In genomic region chr7:81244213-81244612, GRCh38 we compare ENCODE assay signal across 12 cellular contexts.
A peak's percentile ranks its signal among the peaks of the same experiment; 100 is the strongest.
DNase-seq lines count a peak whose midpoint lies in the region; ATAC-seq and TF ChIP-seq lines count a peak whose summit lies in the region.
"Had no signal": no experiment of that assay in that cellular context is flagged by ENCODE, and none has a peak within 500 bp of the region (broad histone marks: within the 10 kb centered on the region; RNA-seq: fewer than 3 reads in every experiment).

No MANE protein-coding gene starts in this region.

- H3K27me3 Mint-ChIP-seq in glutamatergic neuron (ENCODE audit: unreplicated experiment) = no peaks in the 10 kb centered on the region
- H3K27me3 Mint-ChIP-seq: activated CD4-positive, alpha-beta T cell treated with anti-CD3 and anti-CD28 coated beads, Interleukin-2, amount 10 ng/mL, durations not matched to agents 7 days and 5 days; naive thymus-derived CD4-positive, alpha-beta T cell had no signal

- no peaks in the 10 kb centered on the region for H3K36me3 ChIP-seq in hepatocyte (replicated peaks; ENCODE audit: insufficient read depth, low read depth)
- H3K36me3 ChIP-seq: right atrium auricular region had no signal

- no peak for ATAC-seq in HG02678 (IDR thresholded peaks at IDR 0.05; ENCODE audit: unreplicated experiment)
- no peak for ATAC-seq in HG03280 (IDR thresholded peaks at IDR 0.05; ENCODE audit: unreplicated experiment)
- ATAC-seq: naive thymus-derived CD4-positive, alpha-beta T cell had no signal

- no peak overlapping the region for H3K4me3 ChIP-seq in hepatocyte
- H3K4me3 ChIP-seq: right atrium auricular region had no signal

- 95% methylated on average over 3 of the region's 3 CpGs for WGBS in hepatocyte (ENCODE audit: low lambda C conversion rate, missing lambda C conversion rate)

- TF ChIP-seq CTCF in VCaP (conservative IDR thresholded peaks at IDR 0.05) = peak; percentile 39
- no peak for TF ChIP-seq CTCF in hepatocyte (IDR thresholded peaks at IDR 0.05; ENCODE audit: poor library complexity)
- no peak for TF ChIP-seq CTCF in glutamatergic neuron (IDR thresholded peaks at IDR 0.05; ENCODE audit: partially characterized antibody, unreplicated experiment)

- H3K27ac Mint-ChIP-seq in glutamatergic neuron (ENCODE audit: unreplicated experiment) = no peak overlapping the region
- H3K27ac Mint-ChIP-seq: activated CD4-positive, alpha-beta T cell treated with anti-CD3 and anti-CD28 coated beads, Interleukin-2, amount 10 ng/mL, durations not matched to agents 7 days and 5 days; activated T-helper 2 cell treated with anti-CD3 and anti-CD28 coated beads, Interferon-gamma antibody, Interleukin-2, Interleukin-4, amounts not matched to agents 10 μg/mL and 5 μg/mL and 100 μg/mL, durations not matched to agents 14 hours and 24 hours and 36 hours; naive thymus-derived CD4-positive, alpha-beta T cell had no signal

- no peaks in the 10 kb centered on the region for H3K4me1 Mint-ChIP-seq in glutamatergic neuron (ENCODE audit: low read depth, unreplicated experiment)
- H3K4me1 Mint-ChIP-seq: activated CD4-positive, alpha-beta T cell treated with anti-CD3 and anti-CD28 coated beads, Interleukin-2, amount 10 ng/mL, durations not matched to agents 7 days and 5 days; naive thymus-derived CD4-positive, alpha-beta T cell had no signal

- H3K9me2 ChIP-seq in hepatocyte (replicated peaks; ENCODE audit: insufficient read depth) = no peaks in the 10 kb centered on the region

- H3K27me3 ChIP-seq in hepatocyte = no peaks in the 10 kb centered on the region
- H3K27me3 ChIP-seq: right atrium auricular region had no signal

- DNase-seq in COLO829 (ENCODE audit: low spot score) (peak; percentile 22), HT-29 (ENCODE audit: low spot score) (peak; percentile 53), hepatocyte (ENCODE audit: low spot score) (peak; percentile 15), glutamatergic neuron (no peak)
- DNase-seq: activated CD4-positive, alpha-beta T cell treated with anti-CD3 and anti-CD28 coated beads, Interleukin-2, amount 10 ng/mL, durations not matched to agents 7 days and 5 days; Calu3; naive thymus-derived CD4-positive, alpha-beta T cell had no signal

- no peaks in the 10 kb centered on the region for H3K4me1 ChIP-seq in hepatocyte (ENCODE audit: insufficient read depth)
- H3K4me1 ChIP-seq: right atrium auricular region had no signal

- no peaks in the 10 kb centered on the region for H3K36me3 Mint-ChIP-seq in glutamatergic neuron (ENCODE audit: unreplicated experiment)

- H3K27ac ChIP-seq in VCaP (no peak overlapping the region), hepatocyte (no peak overlapping the region)
- H3K27ac ChIP-seq: right atrium auricular region had no signal

- no peaks in the 10 kb centered on the region for H4K20me1 ChIP-seq in hepatocyte (ENCODE audit: insufficient read depth, poor library complexity, severe bottlenecking)

- no peak overlapping the region for H3K4me2 ChIP-seq in hepatocyte

- no peak overlapping the region for H2AFZ ChIP-seq in hepatocyte

- no peaks in the 10 kb centered on the region for H3K9me3 ChIP-seq in hepatocyte (ENCODE audit: low read depth)
- H3K9me3 ChIP-seq: right atrium auricular region had no signal

- no peak overlapping the region for H3K4me3 Mint-ChIP-seq in glutamatergic neuron (ENCODE audit: unreplicated experiment)
- H3K4me3 Mint-ChIP-seq: activated CD4-positive, alpha-beta T cell treated with anti-CD3 and anti-CD28 coated beads, Interleukin-2, amount 10 ng/mL, durations not matched to agents 7 days and 5 days; naive thymus-derived CD4-positive, alpha-beta T cell had no signal

- H3K79me2 ChIP-seq in hepatocyte = no peaks in the 10 kb centered on the region

- no peaks in the 10 kb centered on the region for H3K9me3 Mint-ChIP-seq in glutamatergic neuron (ENCODE audit: unreplicated experiment)
